ENCODE assay signal across 25 cellular contexts in the genomic region with DNA sequence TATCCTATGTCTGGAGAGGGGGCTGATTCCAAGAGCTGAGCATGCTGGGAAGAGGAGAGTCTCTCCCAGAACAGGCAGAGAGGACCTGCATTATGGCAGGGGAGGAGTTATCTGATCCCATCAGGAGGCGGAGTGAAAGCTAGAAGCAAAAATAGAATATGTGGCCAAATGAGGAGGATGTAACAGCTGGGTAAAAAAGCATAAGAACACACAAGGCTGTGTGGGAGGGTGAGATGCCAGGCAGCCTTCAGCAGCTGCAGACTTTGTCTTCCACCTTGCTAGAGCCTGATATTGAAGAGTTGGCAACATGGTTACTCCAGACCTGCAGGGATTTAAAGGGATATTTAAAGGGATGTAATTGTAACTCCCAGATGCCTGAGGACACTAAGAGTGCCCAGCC.
"Had no signal": no experiment of that assay in that cellular context is flagged by ENCODE, and none has a peak within 500 bp of the region (broad histone marks: within the 10 kb centered on the region; RNA-seq: fewer than 3 reads in every experiment).

No MANE protein-coding gene starts in this region.

- H3K27ac Mint-ChIP-seq: mesothelial cell of epicardium; naive B cell; natural killer cell treated with Interleukin-12 subunit alpha and Interleukin-12 subunit beta and Interleukin-15 and Interleukin-18, amount 100 ng/mL, for 72 hours; neural progenitor cell; stimulated activated naive CD8-positive, alpha-beta T cell treated with anti-CD3 and anti-CD28 coated beads, Interleukin-15, amount 100 ng/mL, for 72 hours had no signal

- ATAC-seq: gastrocnemius medialis; heart left ventricle; left cardiac atrium; left lung; mucosa of descending colon; sciatic nerve; stimulated activated naive CD8-positive, alpha-beta T cell treated with anti-CD3 and anti-CD28 coated beads, Interleukin-15, amount 100 ng/mL, for 72 hours had no signal

- H3K27ac ChIP-seq: gastrocnemius medialis, heart left ventricle, hepatocyte, left lung, neural progenitor cell, ovary, thyroid gland, vagina had no signal

- H3K36me3 Mint-ChIP-seq: mesothelial cell of epicardium; naive B cell; natural killer cell treated with Interleukin-12 subunit alpha and Interleukin-12 subunit beta and Interleukin-15 and Interleukin-18, amount 100 ng/mL, for 72 hours; neural progenitor cell had no signal

- H3K27me3 ChIP-seq: gastrocnemius medialis, hepatocyte, neural progenitor cell, ovary, thyroid gland, vagina had no signal

- H3K9me3 ChIP-seq: gastrocnemius medialis, heart left ventricle, left lung, mucosa of descending colon, ovary, thyroid gland, vagina had no signal

- H3K4me3 ChIP-seq: dorsolateral prefrontal cortex, gastrocnemius medialis, heart left ventricle, hepatocyte, left lung, mucosa of descending colon, neural progenitor cell, ovary, smooth muscle cell, thyroid gland, vagina had no signal

- H3K36me3 ChIP-seq: gastrocnemius medialis, heart left ventricle, left lung, neural progenitor cell, ovary, thyroid gland, vagina had no signal

- H3K4me2 ChIP-seq: hepatocyte, neural progenitor cell, smooth muscle cell had no signal

- H3K79me2 ChIP-seq: hepatocyte had no signal

- H3K4me1 Mint-ChIP-seq: mesothelial cell of epicardium; naive B cell; neural progenitor cell; stimulated activated naive CD8-positive, alpha-beta T cell treated with anti-CD3 and anti-CD28 coated beads, Interleukin-15, amount 100 ng/mL, for 72 hours had no signal

- H3K4me1 ChIP-seq: gastrocnemius medialis, heart left ventricle, left lung, neural progenitor cell, thyroid gland, vagina had no signal

- H3K9ac ChIP-seq: neural progenitor cell had no signal

- H2AFZ ChIP-seq: hepatocyte, neural progenitor cell had no signal

- H3K4me3 Mint-ChIP-seq: mesothelial cell of epicardium; natural killer cell treated with Interleukin-12 subunit alpha and Interleukin-12 subunit beta and Interleukin-15 and Interleukin-18, amount 100 ng/mL, for 72 hours; neural progenitor cell; stimulated activated naive CD8-positive, alpha-beta T cell treated with anti-CD3 and anti-CD28 coated beads, Interleukin-15, amount 100 ng/mL, for 72 hours had no signal

- DNase-seq: effector CD4-positive, alpha-beta T cell; foreskin fibroblast; gastrocnemius medialis; heart left ventricle; left cardiac atrium; left lung; mesenchymal stem cell; mucosa of descending colon; naive B cell; ovary; stimulated activated CD4-positive, alpha-beta T cell treated with anti-CD3 and anti-CD28 coated beads, Interleukin-12 subunit alpha, Interleukin-12 subunit beta, amount 100 ng/mL, for 4 hours; stimulated activated CD4-positive, alpha-beta T cell treated with anti-CD3 and anti-CD28 coated beads, Interleukin-1b, Interleukin-23, amount 100 ng/mL, for 48 hours; stimulated activated CD4-positive, alpha-beta T cell treated with anti-CD3 and anti-CD28 coated beads, Interleukin-4, amount 100 ng/mL, for 1 hour; stimulated activated CD8-positive, alpha-beta memory T cell treated with anti-CD3 and anti-CD28 coated beads, Interleukin-4, amount 100 ng/mL, for 48 hours; stimulated activated naive CD4-positive, alpha-beta T cell; stimulated activated naive CD8-positive, alpha-beta T cell treated with anti-CD3 and anti-CD28 coated beads, Interleukin-15, amount 100 ng/mL, for 72 hours; thyroid gland had no signal

- H3K9me3 Mint-ChIP-seq: natural killer cell treated with Interleukin-12 subunit alpha and Interleukin-12 subunit beta and Interleukin-15 and Interleukin-18, amount 100 ng/mL, for 72 hours; neural progenitor cell; stimulated activated naive CD8-positive, alpha-beta T cell treated with anti-CD3 and anti-CD28 coated beads, Interleukin-15, amount 100 ng/mL, for 72 hours had no signal
